28 cellular contexts compared by ENCODE assay signal in genomic region chr10:51170518-51171245, GRCh38.
DNase-seq lines count a peak whose midpoint lies in the region; FAIRE-seq and TF ChIP-seq lines count a peak whose summit lies in the region.
"Had no signal": no experiment of that assay in that cellular context is flagged by ENCODE, and none has a peak within 500 bp of the region (broad histone marks: within the 10 kb centered on the region; RNA-seq: fewer than 3 reads in every experiment).

No MANE protein-coding gene starts in this region.

- H4K20me1 ChIP-seq in astrocyte (ENCODE audit: insufficient read depth, low read length), result no peaks in the 10 kb centered on the region

- no peak overlapping the region for H3K27ac Mint-ChIP-seq in astrocyte (ENCODE audit: unreplicated experiment)
- H3K27ac Mint-ChIP-seq: type B pancreatic cell had no signal

- POLR2A ChIA-PET in A673 (lab: Charles Lee; ENCODE audit: low non-redundant PET), result no interaction called here

- no peaks in the 10 kb centered on the region for H3K79me2 ChIP-seq in astrocyte (ENCODE audit: insufficient read depth, low read length)

- H3K36me3 ChIP-seq in astrocyte (ENCODE audit: insufficient read depth, low read length), result no peaks in the 10 kb centered on the region
- H3K36me3 ChIP-seq in A673 (ENCODE audit: insufficient read depth, low read length, poor library complexity, severe bottlenecking), result no peaks in the 10 kb centered on the region
- H3K36me3 ChIP-seq: neural progenitor cell, stomach had no signal

- H3K4me1 Mint-ChIP-seq in astrocyte (ENCODE audit: low read depth, unreplicated experiment), result peaks cover 3% of the 10 kb centered on the region

- H3K9me3 ChIP-seq in astrocyte (ENCODE audit: insufficient read depth, low read depth, low read length) (no peaks in the 10 kb centered on the region), A673 (ENCODE audit: low read depth, low read length, poor library complexity, severe bottlenecking) (no peaks in the 10 kb centered on the region)
- H3K9me3 ChIP-seq: psoas muscle, stomach had no signal

- peak; percentile 70 for FAIRE-seq in astrocyte (lab: Jason Lieb, UNC)
- FAIRE-seq: A204.1, GM12891 had no signal

- BruUV-seq in A673 (replicated peaks; lab: Mats Ljungman, UMichigan), result no TSS peak

- no peak overlapping the region for H2AFZ ChIP-seq in astrocyte (ENCODE audit: low read depth, low read length)
- H2AFZ ChIP-seq: neural progenitor cell had no signal

- intact Hi-C loops in A673 (cut with micrococcal nuclease; ENCODE audit: unreplicated experiment), result no loop called here

- H3K4me1 ChIP-seq in astrocyte (ENCODE audit: insufficient read depth, low read length) (no peaks in the 10 kb centered on the region), A673 (ENCODE audit: insufficient read depth, low read length, poor library complexity, severe bottlenecking) (no peaks in the 10 kb centered on the region)

- H3K4me2 ChIP-seq in astrocyte (ENCODE audit: low read length), result no peak overlapping the region
- H3K4me2 ChIP-seq: neural progenitor cell had no signal

- H3K27me3 ChIP-seq in astrocyte (ENCODE audit: insufficient read depth, low read length) (no peaks in the 10 kb centered on the region), A673 (replicated peaks; ENCODE audit: insufficient read depth, low read depth, low read length, poor library complexity) (no peaks in the 10 kb centered on the region)
- H3K27me3 ChIP-seq: neural progenitor cell, stomach had no signal

- CTCF ChIA-PET in A673 (lab: Charles Lee), result no interaction called here

- no peak overlapping the region for H3K4me3 ChIP-seq in astrocyte (ENCODE audit: insufficient read depth, low read depth, low read length)
- no peak overlapping the region for H3K4me3 ChIP-seq in A673 (ENCODE audit: low read depth, low read length, poor library complexity, severe bottlenecking)
- H3K4me3 ChIP-seq: neural progenitor cell, psoas muscle, stomach had no signal

- no peak overlapping the region for H3K27ac ChIP-seq in astrocyte (ENCODE audit: low read depth, low read length)
- H3K27ac ChIP-seq in A673 (ENCODE audit: low read depth, low read length, poor library complexity, severe bottlenecking), result no peak overlapping the region
- H3K27ac ChIP-seq: C4-2B, neural progenitor cell had no signal

- TF ChIP-seq CTCF in astrocyte (IDR thresholded peaks at IDR 0.05; ENCODE audit: insufficient read depth, low read depth, low read length), result no peak
- TF ChIP-seq CTCF in A673 (conservative IDR thresholded peaks at IDR 0.05; ENCODE audit: low read depth, low read length), result no peak

- no peak overlapping the region for H3K4me3 Mint-ChIP-seq in astrocyte (ENCODE audit: unreplicated experiment)
- H3K4me3 Mint-ChIP-seq: activated T-cell treated with anti-CD3 and anti-CD28 coated beads, Interleukin-2, amount 50 U/mL, for 4 hours; neural progenitor cell; type B pancreatic cell had no signal

- DNase-seq in AG08396 (ENCODE audit: low spot score) (peak; percentile 35), HS-5 (ENCODE audit: low read depth) (peak; percentile 35), astrocyte (ENCODE audit: low read depth) (peak; percentile 18), kidney glomerular epithelial cell (lab: John Stamatoyannopoulos, UW) (peak; percentile 12), A673 (ENCODE audit: low spot score) (no peak), GDM1 (lab: John Stamatoyannopoulos, UW) (no peak), NCI-H524 (lab: John Stamatoyannopoulos, UW) (no peak)
- DNase-seq in stimulated activated CD4-positive, alpha-beta T cell treated with anti-CD3 and anti-CD28 coated beads, Interleukin-4, amount 100 ng/mL, for 4 hours, result no peak
- DNase-seq: activated CD8-positive, alpha-beta memory T cell treated with anti-CD3 and anti-CD28 coated beads for 24 hours; activated naive CD4-positive, alpha-beta T cell treated with anti-CD3 and anti-CD28 coated beads, Interleukin-2, amount 50 U/mL, for 16 hours; activated T-cell treated with anti-CD3 and anti-CD28 coated beads, Interleukin-2, amount 50 U/mL, for 4 hours; aorta; erythroblast; KG1; left ventricle myocardium superior; NCI-H1092; NCI-H2081 treated with DMSO at 0.1 percent for 48 hours; NCI-H510A; psoas muscle; RPMI8226; stimulated activated CD4-positive, alpha-beta T cell treated with anti-CD3 and anti-CD28 coated beads, Interleukin-4, amount 100 ng/mL, for 24 hours; stomach; SW 1271 had no signal

- H3K36me3 Mint-ChIP-seq in astrocyte (ENCODE audit: low read depth, unreplicated experiment), result no peaks in the 10 kb centered on the region
- H3K36me3 Mint-ChIP-seq: neural progenitor cell, type B pancreatic cell had no signal

- no peak overlapping the region for H3K9ac ChIP-seq in astrocyte (ENCODE audit: low read length)
- H3K9ac ChIP-seq: neural progenitor cell had no signal

- H3K9me3 Mint-ChIP-seq in astrocyte (ENCODE audit: unreplicated experiment), result no peaks in the 10 kb centered on the region
- H3K9me3 Mint-ChIP-seq: activated T-cell treated with anti-CD3 and anti-CD28 coated beads, Interleukin-2, amount 50 U/mL, for 4 hours; neural progenitor cell; type B pancreatic cell had no signal

- no peaks in the 10 kb centered on the region for H3K27me3 Mint-ChIP-seq in astrocyte (ENCODE audit: low read depth, unreplicated experiment)
- H3K27me3 Mint-ChIP-seq: type B pancreatic cell had no signal

Comparison
In these comparisons a context has a peak if more than half of its experiments do, and no peak if none do; other contexts are left out.
1. DNase-seq: peak in AG08396 (single experiment), HS-5 (single experiment), astrocyte (single experiment) and kidney glomerular epithelial cell (single experiment); none in A673 (single experiment), GDM1 (single experiment), NCI-H524 (0 of 2) and stimulated activated CD4-positive, alpha-beta T cell treated with anti-CD3 and anti-CD28 coated beads, Interleukin-4, amount 100 ng/mL, for 4 hours (0 of 2).